Comparison of ENCODE assay signal across 1 cellular context in the genomic region with DNA sequence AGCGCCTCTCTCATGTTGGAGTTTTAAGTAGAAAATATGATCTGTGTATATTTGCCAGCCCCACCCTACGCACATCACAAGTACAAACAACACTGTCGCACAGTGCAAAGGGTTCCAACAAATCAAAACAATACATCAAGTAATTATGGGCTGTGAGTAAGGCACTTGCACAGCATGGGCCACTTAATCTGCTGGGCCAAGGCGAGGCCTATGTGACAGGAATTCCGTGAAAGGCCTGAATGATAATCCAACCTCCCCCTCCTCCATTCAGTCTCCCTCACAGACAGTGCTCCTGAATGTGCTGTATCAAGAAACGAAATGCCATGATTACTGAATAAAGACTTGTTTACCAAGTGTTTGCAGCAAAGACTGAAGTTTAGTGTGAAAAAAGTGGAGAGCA.
TF ChIP-seq lines count a peak whose summit lies in the region.

No MANE protein-coding gene starts in this region.

TF ChIP-seq in HEK293, 187 proteins besides CTCF, POLR2A, EP300 and RAD21 (continued from another document):
- TF ChIP-seq, protein P1, sequence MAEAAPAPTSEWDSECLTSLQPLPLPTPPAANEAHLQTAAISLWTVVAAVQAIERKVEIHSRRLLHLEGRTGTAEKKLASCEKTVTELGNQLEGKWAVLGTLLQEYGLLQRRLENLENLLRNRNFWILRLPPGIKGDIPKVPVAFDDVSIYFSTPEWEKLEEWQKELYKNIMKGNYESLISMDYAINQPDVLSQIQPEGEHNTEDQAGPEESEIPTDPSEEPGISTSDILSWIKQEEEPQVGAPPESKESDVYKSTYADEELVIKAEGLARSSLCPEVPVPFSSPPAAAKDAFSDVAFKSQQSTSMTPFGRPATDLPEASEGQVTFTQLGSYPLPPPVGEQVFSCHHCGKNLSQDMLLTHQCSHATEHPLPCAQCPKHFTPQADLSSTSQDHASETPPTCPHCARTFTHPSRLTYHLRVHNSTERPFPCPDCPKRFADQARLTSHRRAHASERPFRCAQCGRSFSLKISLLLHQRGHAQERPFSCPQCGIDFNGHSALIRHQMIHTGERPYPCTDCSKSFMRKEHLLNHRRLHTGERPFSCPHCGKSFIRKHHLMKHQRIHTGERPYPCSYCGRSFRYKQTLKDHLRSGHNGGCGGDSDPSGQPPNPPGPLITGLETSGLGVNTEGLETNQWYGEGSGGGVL (tag by site-specific recombination; IDR thresholded peaks at IDR 0.05), result no peak
- 0 out of 2 replicates have a peak, but pooled peaks have one; percentile 30 for TF ChIP-seq ZFP69B (tag by site-specific recombination; IDR thresholded peaks at IDR 0.05)
- TF ChIP-seq ZNF426 (tag by site-specific recombination; IDR thresholded peaks at IDR 0.05), result no peak
- no peak for TF ChIP-seq ZSCAN16 (tag by site-specific recombination; IDR thresholded peaks at IDR 0.05)
- no peak; the same call in 1 of the 2 replicates for TF ChIP-seq ZBTB20 (tag by site-specific recombination; IDR thresholded peaks at IDR 0.05)
- TF ChIP-seq, protein P2, sequence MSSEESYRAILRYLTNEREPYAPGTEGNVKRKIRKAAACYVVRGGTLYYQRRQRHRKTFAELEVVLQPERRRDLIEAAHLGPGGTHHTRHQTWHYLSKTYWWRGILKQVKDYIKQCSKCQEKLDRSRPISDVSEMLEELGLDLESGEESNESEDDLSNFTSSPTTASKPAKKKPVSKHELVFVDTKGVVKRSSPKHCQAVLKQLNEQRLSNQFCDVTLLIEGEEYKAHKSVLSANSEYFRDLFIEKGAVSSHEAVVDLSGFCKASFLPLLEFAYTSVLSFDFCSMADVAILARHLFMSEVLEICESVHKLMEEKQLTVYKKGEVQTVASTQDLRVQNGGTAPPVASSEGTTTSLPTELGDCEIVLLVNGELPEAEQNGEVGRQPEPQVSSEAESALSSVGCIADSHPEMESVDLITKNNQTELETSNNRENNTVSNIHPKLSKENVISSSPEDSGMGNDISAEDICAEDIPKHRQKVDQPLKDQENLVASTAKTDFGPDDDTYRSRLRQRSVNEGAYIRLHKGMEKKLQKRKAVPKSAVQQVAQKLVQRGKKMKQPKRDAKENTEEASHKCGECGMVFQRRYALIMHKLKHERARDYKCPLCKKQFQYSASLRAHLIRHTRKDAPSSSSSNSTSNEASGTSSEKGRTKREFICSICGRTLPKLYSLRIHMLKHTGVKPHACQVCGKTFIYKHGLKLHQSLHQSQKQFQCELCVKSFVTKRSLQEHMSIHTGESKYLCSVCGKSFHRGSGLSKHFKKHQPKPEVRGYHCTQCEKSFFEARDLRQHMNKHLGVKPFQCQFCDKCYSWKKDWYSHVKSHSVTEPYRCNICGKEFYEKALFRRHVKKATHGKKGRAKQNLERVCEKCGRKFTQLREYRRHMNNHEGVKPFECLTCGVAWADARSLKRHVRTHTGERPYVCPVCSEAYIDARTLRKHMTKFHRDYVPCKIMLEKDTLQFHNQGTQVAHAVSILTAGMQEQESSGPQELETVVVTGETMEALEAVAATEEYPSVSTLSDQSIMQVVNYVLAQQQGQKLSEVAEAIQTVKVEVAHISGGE (tag by site-specific recombination; conservative IDR thresholded peaks at IDR 0.05; ENCODE audit: low read depth), result no peak
- no peak for TF ChIP-seq ZNF843 (tag by site-specific recombination; IDR thresholded peaks at IDR 0.05)
- TF ChIP-seq, protein P3, sequence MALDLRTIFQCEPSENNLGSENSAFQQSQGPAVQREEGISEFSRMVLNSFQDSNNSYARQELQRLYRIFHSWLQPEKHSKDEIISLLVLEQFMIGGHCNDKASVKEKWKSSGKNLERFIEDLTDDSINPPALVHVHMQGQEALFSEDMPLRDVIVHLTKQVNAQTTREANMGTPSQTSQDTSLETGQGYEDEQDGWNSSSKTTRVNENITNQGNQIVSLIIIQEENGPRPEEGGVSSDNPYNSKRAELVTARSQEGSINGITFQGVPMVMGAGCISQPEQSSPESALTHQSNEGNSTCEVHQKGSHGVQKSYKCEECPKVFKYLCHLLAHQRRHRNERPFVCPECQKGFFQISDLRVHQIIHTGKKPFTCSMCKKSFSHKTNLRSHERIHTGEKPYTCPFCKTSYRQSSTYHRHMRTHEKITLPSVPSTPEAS (tag by site-specific recombination; IDR thresholded peaks at IDR 0.05), result no peak
- TF ChIP-seq ZEB2 (tag by site-specific recombination; IDR thresholded peaks at IDR 0.05), result peak; percentile 65
- TF ChIP-seq ZNF521 (tag by site-specific recombination; IDR thresholded peaks at IDR 0.05), result no peak
- no peak for TF ChIP-seq ZNF548 (tag by site-specific recombination; IDR thresholded peaks at IDR 0.05)
- no peak for TF ChIP-seq ZNF112 (tag by site-specific recombination; IDR thresholded peaks at IDR 0.05)
- TF ChIP-seq, protein P4, sequence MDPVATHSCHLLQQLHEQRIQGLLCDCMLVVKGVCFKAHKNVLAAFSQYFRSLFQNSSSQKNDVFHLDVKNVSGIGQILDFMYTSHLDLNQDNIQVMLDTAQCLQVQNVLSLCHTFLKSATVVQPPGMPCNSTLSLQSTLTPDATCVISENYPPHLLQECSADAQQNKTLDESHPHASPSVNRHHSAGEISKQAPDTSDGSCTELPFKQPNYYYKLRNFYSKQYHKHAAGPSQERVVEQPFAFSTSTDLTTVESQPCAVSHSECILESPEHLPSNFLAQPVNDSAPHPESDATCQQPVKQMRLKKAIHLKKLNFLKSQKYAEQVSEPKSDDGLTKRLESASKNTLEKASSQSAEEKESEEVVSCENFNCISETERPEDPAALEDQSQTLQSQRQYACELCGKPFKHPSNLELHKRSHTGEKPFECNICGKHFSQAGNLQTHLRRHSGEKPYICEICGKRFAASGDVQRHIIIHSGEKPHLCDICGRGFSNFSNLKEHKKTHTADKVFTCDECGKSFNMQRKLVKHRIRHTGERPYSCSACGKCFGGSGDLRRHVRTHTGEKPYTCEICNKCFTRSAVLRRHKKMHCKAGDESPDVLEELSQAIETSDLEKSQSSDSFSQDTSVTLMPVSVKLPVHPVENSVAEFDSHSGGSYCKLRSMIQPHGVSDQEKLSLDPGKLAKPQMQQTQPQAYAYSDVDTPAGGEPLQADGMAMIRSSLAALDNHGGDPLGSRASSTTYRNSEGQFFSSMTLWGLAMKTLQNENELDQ (tag by site-specific recombination; IDR thresholded peaks at IDR 0.05; ENCODE audit: low read depth), result no peak
- TF ChIP-seq ZNF214 (tag by site-specific recombination; IDR thresholded peaks at IDR 0.05; ENCODE audit: borderline replicate concordance), result no peak
- TF ChIP-seq ZNF664 (tag by site-specific recombination; IDR thresholded peaks at IDR 0.05), result no peak
- TF ChIP-seq ZNF830 (tag by site-specific recombination; IDR thresholded peaks at IDR 0.05; ENCODE audit: low read depth), result no peak
- 0 out of 2 replicates have a peak, but pooled peaks have one; percentile 19 for TF ChIP-seq ZBTB17 (tag by site-specific recombination; IDR thresholded peaks at IDR 0.05)
- 0 out of 2 replicates have a peak, but pooled peaks have one; percentile 8 for TF ChIP-seq ZNF146 (tag by site-specific recombination; IDR thresholded peaks at IDR 0.05)
- TF ChIP-seq, protein P5, sequence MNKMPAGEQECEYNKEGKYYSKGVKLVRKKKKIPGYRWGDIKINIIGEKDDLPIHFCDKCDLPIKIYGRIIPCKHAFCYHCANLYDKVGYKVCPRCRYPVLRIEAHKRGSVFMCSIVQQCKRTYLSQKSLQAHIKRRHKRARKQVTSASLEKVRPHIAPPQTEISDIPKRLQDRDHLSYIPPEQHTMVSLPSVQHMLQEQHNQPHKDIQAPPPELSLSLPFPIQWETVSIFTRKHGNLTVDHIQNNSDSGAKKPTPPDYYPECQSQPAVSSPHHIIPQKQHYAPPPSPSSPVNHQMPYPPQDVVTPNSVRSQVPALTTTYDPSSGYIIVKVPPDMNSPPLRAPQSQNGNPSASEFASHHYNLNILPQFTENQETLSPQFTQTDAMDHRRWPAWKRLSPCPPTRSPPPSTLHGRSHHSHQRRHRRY (tag by site-specific recombination; IDR thresholded peaks at IDR 0.05), result no peak
- TF ChIP-seq, protein P6, sequence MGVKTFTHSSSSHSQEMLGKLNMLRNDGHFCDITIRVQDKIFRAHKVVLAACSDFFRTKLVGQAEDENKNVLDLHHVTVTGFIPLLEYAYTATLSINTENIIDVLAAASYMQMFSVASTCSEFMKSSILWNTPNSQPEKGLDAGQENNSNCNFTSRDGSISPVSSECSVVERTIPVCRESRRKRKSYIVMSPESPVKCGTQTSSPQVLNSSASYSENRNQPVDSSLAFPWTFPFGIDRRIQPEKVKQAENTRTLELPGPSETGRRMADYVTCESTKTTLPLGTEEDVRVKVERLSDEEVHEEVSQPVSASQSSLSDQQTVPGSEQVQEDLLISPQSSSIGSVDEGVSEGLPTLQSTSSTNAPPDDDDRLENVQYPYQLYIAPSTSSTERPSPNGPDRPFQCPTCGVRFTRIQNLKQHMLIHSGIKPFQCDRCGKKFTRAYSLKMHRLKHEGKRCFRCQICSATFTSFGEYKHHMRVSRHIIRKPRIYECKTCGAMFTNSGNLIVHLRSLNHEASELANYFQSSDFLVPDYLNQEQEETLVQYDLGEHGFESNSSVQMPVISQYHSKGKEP (tag by site-specific recombination; IDR thresholded peaks at IDR 0.05), result no peak
- peak; percentile 37; the same call in 1 of the 2 replicates for TF ChIP-seq ZNF600 (tag by site-specific recombination; IDR thresholded peaks at IDR 0.05)
- TF ChIP-seq, protein P7, sequence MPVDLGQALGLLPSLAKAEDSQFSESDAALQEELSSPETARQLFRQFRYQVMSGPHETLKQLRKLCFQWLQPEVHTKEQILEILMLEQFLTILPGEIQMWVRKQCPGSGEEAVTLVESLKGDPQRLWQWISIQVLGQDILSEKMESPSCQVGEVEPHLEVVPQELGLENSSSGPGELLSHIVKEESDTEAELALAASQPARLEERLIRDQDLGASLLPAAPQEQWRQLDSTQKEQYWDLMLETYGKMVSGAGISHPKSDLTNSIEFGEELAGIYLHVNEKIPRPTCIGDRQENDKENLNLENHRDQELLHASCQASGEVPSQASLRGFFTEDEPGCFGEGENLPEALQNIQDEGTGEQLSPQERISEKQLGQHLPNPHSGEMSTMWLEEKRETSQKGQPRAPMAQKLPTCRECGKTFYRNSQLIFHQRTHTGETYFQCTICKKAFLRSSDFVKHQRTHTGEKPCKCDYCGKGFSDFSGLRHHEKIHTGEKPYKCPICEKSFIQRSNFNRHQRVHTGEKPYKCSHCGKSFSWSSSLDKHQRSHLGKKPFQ (tag by site-specific recombination; IDR thresholded peaks at IDR 0.05), result no peak
- no peak for TF ChIP-seq ZNF677 (tag by site-specific recombination; IDR thresholded peaks at IDR 0.05)
- TF ChIP-seq SCRT2 (tag by site-specific recombination; IDR thresholded peaks at IDR 0.05), result no peak
- TF ChIP-seq ZNF391 (tag by site-specific recombination; IDR thresholded peaks at IDR 0.05; ENCODE audit: borderline replicate concordance, low read depth), result no peak
- TF ChIP-seq ZNF19 (tag by site-specific recombination; IDR thresholded peaks at IDR 0.05; ENCODE audit: low read depth), result no peak
- TF ChIP-seq ZNF791 (tag by site-specific recombination; IDR thresholded peaks at IDR 0.05), result no peak
TF ChIP-seq in HEK293: peak in this region for 18.
